9 cellular contexts compared by ENCODE assay signal in genomic region chr11:26522912-26523610, GRCh38. TPM values are rescaled to one million over a fixed set of nuclear protein-coding genes. Genes with fewer than 3 reads are reported as not detected.
DNase-seq lines count a peak whose midpoint lies in the region; ATAC-seq and TF ChIP-seq lines count a peak whose summit lies in the region.
"Had no signal": no experiment of that assay in that cellular context is flagged by ENCODE, and none has a peak within 500 bp of the region (broad histone marks: within the 10 kb centered on the region; RNA-seq: fewer than 3 reads in every experiment).

No MANE protein-coding gene starts in this region.

- TF ChIP-seq POLR2A in lower leg skin (IDR thresholded peaks at IDR 0.05), result no peak

- ATAC-seq in left lobe of liver, result no peak

- H3K4me3 ChIP-seq in LNCaP clone FGC (ENCODE audit: low read depth, low read length), result no peak overlapping the region
- H3K4me3 ChIP-seq in lower leg skin (ENCODE audit: low read depth, poor library complexity, severe bottlenecking), result no peak overlapping the region
- H3K4me3 ChIP-seq: SJSA1, suprapubic skin had no signal

- intact Hi-C loops in lower leg skin (cut with DNase I; ENCODE audit: low total_unique reads), result no loop called here

- H3K4me3 Mint-ChIP-seq in neural crest cell, result no peak overlapping the region

- DNase-seq in LNCaP clone FGC (ENCODE audit: low read depth) (peak; percentile 1), astrocyte of the hippocampus (ENCODE audit: low read depth, low spot score) (peak; percentile 1), neural crest cell (ENCODE audit: low read depth, low spot score) (no peak), lower leg skin (ENCODE audit: low spot score in 2 of 2) (no peak), left lobe of liver (ENCODE audit: low spot score) (no peak), NCI-H774 (lab: John Stamatoyannopoulos, UW) (no peak)

- 70 to 81% methylated on average over 12 of the region's 12 CpGs for WGBS in lower leg skin, 2 donors

- H3K27ac Mint-ChIP-seq in neural crest cell (ENCODE audit: unreplicated experiment), result no peak overlapping the region

- TF ChIP-seq CTCF in GM12873 (IDR thresholded peaks at IDR 0.05; ENCODE audit: insufficient read depth, low read depth, low read length, missing control alignments) (peak; percentile 39), LNCaP clone FGC (IDR thresholded peaks at IDR 0.05; ENCODE audit: control insufficient read depth, extremely low read depth, insufficient read depth) (peak; percentile 42), neural crest cell (conservative IDR thresholded peaks at IDR 0.05) (peak; percentile 59), lower leg skin (IDR thresholded peaks at IDR 0.05) (no peak)

- no peaks in the 10 kb centered on the region for H3K36me3 Mint-ChIP-seq in neural crest cell (ENCODE audit: low read depth)

- peaks cover 4% of the 10 kb centered on the region for H3K4me1 Mint-ChIP-seq in neural crest cell

- H3K9me3 Mint-ChIP-seq in neural crest cell, result peaks cover 8% of the 10 kb centered on the region

- no peaks in the 10 kb centered on the region for H3K27me3 Mint-ChIP-seq in neural crest cell (ENCODE audit: low read depth)

RNA-seq across cellular contexts. Expression of gene MUC15, which starts 49.0 kb away (rescaled TPM):
- total RNA-seq in neural crest cell (not detected in 2 replicates), lower leg skin (10 to 100 TPM; 36.8 to 65.3 (median 55.8) TPM), left lobe of liver (not detected)
- total RNA-seq: SJSA1 had no signal

Comparison
In these comparisons a context has a peak if more than half of its experiments do, and no peak if none do; other contexts are left out.
1. CTCF ChIP-seq: peak in GM12873 (single experiment), LNCaP clone FGC (single experiment) and neural crest cell (single experiment); none in lower leg skin (0 of 3).
2. DNase-seq: peak in LNCaP clone FGC (single experiment) and astrocyte of the hippocampus (single experiment); none in neural crest cell (single experiment), lower leg skin (0 of 2), left lobe of liver (single experiment) and NCI-H774 (single experiment).
3. RNA of gene MUC15, which starts 49.0 kb away (total RNA-seq): 36.8 to 65.3 TPM in lower leg skin; not detected in left lobe of liver (single experiment) and not detected in neural crest cell; every median in the first group is over 10 times any median in the second.